ENCODE assay signal across 28 cellular contexts in the genomic region with DNA sequence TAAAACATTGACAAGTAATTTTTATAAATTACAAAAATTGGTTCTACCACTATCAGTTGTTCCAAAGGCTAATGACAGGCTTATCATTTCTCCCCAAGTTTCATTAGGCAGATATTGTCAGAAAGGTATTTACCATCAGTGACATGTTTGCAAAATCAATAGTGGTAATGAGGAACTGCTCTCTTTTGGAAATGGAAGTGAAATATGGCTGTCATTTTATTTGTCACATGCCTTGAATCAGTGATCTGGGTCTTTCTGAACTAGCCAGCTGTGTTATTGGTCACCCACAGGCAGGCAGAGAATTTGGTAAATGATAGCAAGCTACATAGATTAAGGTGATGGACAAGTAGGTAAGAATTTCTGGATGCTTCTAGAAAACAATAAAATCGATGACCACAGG.
"Had no signal": no experiment of that assay in that cellular context is flagged by ENCODE, and none has a peak within 500 bp of the region (broad histone marks: within the 10 kb centered on the region; RNA-seq: fewer than 3 reads in every experiment).

No MANE protein-coding gene starts in this region.

- H3K4me1 ChIP-seq: esophagus muscularis mucosa, gastroesophageal sphincter, heart left ventricle, parathyroid adenoma, right atrium auricular region, stomach, thyroid gland had no signal

- H3K4me1 Mint-ChIP-seq: naive B cell; nephron; stimulated activated effector memory CD8-positive, alpha-beta T cell treated with anti-CD3 and anti-CD28 coated beads, Interleukin-12 subunit alpha, Interleukin-12 subunit beta, amount 100 ng/mL, for 72 hours had no signal

- H3K4me3 Mint-ChIP-seq: mesothelial cell of epicardium; naive B cell; nephron; neural progenitor cell; stimulated activated effector memory CD8-positive, alpha-beta T cell treated with anti-CD3 and anti-CD28 coated beads, Interleukin-12 subunit alpha, Interleukin-12 subunit beta, amount 100 ng/mL, for 72 hours had no signal

- H3K27ac ChIP-seq: coronary artery, esophagus muscularis mucosa, foreskin keratinocyte, gastroesophageal sphincter, heart left ventricle, hepatocyte, neural progenitor cell, parathyroid adenoma, right atrium auricular region, stomach, thyroid gland had no signal

- H3K36me3 Mint-ChIP-seq: mesothelial cell of epicardium; naive B cell; neural progenitor cell; stimulated activated effector memory CD8-positive, alpha-beta T cell treated with anti-CD3 and anti-CD28 coated beads, Interleukin-12 subunit alpha, Interleukin-12 subunit beta, amount 100 ng/mL, for 72 hours had no signal

- FAIRE-seq: endothelial cell of umbilical vein had no signal

- H2AFZ ChIP-seq: hepatocyte, parathyroid adenoma had no signal

- H3K9ac ChIP-seq: neural progenitor cell, parathyroid adenoma had no signal

- H3K4me3 ChIP-seq: coronary artery, esophagus muscularis mucosa, gastroesophageal sphincter, heart left ventricle, hepatocyte, lung, mucosa of descending colon, neural progenitor cell, right atrium auricular region, stomach, thyroid gland had no signal

- ATAC-seq: foreskin keratinocyte; gastroesophageal sphincter; heart left ventricle; left lobe of liver; mucosa of descending colon; sciatic nerve; stimulated activated effector memory CD8-positive, alpha-beta T cell treated with anti-CD3 and anti-CD28 coated beads, Interleukin-12 subunit alpha, Interleukin-12 subunit beta, amount 100 ng/mL, for 72 hours had no signal

- H3K27me3 ChIP-seq: esophagus muscularis mucosa, foreskin keratinocyte, gastroesophageal sphincter, hepatocyte, neural progenitor cell, right atrium auricular region, stomach, thyroid gland had no signal

- H3K36me3 ChIP-seq: esophagus muscularis mucosa, gastroesophageal sphincter, heart left ventricle, neural progenitor cell, right atrium auricular region, stomach, thyroid gland had no signal

- H3K27ac Mint-ChIP-seq: mesothelial cell of epicardium; naive B cell; nephron; neural progenitor cell; stimulated activated effector memory CD8-positive, alpha-beta T cell treated with anti-CD3 and anti-CD28 coated beads, Interleukin-12 subunit alpha, Interleukin-12 subunit beta, amount 100 ng/mL, for 72 hours had no signal

- DNase-seq: dermis blood vessel endothelial cell; effector memory CD4-positive, alpha-beta T cell; foreskin keratinocyte; heart left ventricle; kidney; mesenchymal stem cell; mucosa of descending colon; naive B cell; stimulated activated CD4-positive, alpha-beta T cell treated with anti-CD3 and anti-CD28 coated beads, Interleukin-2, amount 100 ng/mL, for 24 hours; stimulated activated CD4-positive, alpha-beta T cell treated with anti-CD3 and anti-CD28 coated beads, Interleukin-4, amount 100 ng/mL, for 24 hours; stimulated activated naive CD4-positive, alpha-beta T cell treated with Interleukin-2 at 50 U/mL for 16 hours; stomach; thyroid gland; trophoblast cell had no signal

- H3K4me2 ChIP-seq: hepatocyte, neural progenitor cell had no signal

- H3K9me3 ChIP-seq: esophagus muscularis mucosa, gastroesophageal sphincter, heart left ventricle, mucosa of descending colon, right atrium auricular region, stomach, thyroid gland had no signal

- H3K79me2 ChIP-seq: hepatocyte, parathyroid adenoma had no signal

- H3K9me3 Mint-ChIP-seq: mesothelial cell of epicardium; nephron; neural progenitor cell; stimulated activated effector memory CD8-positive, alpha-beta T cell treated with anti-CD3 and anti-CD28 coated beads, Interleukin-12 subunit alpha, Interleukin-12 subunit beta, amount 100 ng/mL, for 72 hours had no signal
